In genomic region chr14:35932136-35932535, GRCh38 we compare ENCODE assay signal across 1 cellular context.
TF ChIP-seq lines count a peak whose summit lies in the region.

No MANE protein-coding gene starts in this region.

TF ChIP-seq in GM23338, 12 proteins besides CTCF, POLR2A, EP300 and RAD21:
- TF ChIP-seq, protein P1, sequence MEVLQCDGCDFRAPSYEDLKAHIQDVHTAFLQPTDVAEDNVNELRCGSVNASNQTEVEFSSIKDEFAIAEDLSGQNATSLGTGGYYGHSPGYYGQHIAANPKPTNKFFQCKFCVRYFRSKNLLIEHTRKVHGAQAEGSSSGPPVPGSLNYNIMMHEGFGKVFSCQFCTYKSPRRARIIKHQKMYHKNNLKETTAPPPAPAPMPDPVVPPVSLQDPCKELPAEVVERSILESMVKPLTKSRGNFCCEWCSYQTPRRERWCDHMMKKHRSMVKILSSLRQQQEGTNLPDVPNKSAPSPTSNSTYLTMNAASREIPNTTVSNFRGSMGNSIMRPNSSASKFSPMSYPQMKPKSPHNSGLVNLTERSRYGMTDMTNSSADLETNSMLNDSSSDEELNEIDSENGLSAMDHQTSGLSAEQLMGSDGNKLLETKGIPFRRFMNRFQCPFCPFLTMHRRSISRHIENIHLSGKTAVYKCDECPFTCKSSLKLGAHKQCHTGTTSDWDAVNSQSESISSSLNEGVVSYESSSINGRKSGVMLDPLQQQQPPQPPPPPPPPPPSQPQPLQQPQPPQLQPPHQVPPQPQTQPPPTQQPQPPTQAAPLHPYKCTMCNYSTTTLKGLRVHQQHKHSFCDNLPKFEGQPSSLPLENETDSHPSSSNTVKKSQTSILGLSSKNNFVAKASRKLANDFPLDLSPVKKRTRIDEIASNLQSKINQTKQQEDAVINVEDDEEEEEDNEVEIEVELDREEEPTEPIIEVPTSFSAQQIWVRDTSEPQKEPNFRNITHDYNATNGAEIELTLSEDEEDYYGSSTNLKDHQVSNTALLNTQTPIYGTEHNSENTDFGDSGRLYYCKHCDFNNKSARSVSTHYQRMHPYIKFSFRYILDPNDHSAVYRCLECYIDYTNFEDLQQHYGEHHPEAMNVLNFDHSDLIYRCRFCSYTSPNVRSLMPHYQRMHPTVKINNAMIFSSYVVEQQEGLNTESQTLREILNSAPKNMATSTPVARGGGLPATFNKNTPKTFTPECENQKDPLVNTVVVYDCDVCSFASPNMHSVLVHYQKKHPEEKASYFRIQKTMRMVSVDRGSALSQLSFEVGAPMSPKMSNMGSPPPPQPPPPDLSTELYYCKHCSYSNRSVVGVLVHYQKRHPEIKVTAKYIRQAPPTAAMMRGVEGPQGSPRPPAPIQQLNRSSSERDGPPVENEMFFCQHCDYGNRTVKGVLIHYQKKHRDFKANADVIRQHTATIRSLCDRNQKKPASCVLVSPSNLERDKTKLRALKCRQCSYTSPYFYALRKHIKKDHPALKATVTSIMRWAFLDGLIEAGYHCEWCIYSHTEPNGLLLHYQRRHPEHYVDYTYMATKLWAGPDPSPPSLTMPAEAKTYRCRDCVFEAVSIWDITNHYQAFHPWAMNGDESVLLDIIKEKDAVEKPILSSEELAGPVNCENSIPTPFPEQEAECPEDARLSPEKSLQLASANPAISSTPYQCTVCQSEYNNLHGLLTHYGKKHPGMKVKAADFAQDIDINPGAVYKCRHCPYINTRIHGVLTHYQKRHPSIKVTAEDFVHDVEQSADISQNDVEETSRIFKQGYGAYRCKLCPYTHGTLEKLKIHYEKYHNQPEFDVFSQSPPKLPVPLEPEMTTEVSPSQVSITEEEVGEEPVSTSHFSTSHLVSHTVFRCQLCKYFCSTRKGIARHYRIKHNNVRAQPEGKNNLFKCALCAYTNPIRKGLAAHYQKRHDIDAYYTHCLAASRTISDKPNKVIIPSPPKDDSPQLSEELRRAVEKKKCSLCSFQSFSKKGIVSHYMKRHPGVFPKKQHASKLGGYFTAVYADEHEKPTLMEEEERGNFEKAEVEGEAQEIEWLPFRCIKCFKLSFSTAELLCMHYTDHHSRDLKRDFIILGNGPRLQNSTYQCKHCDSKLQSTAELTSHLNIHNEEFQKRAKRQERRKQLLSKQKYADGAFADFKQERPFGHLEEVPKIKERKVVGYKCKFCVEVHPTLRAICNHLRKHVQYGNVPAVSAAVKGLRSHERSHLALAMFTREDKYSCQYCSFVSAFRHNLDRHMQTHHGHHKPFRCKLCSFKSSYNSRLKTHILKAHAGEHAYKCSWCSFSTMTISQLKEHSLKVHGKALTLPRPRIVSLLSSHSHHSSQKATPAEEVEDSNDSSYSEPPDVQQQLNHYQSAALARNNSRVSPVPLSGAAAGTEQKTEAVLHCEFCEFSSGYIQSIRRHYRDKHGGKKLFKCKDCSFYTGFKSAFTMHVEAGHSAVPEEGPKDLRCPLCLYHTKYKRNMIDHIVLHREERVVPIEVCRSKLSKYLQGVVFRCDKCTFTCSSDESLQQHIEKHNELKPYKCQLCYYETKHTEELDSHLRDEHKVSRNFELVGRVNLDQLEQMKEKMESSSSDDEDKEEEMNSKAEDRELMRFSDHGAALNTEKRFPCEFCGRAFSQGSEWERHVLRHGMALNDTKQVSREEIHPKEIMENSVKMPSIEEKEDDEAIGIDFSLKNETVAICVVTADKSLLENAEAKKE (CRISPR knock-in tag; IDR thresholded peaks at IDR 0.05): no peak
- no peak for TF ChIP-seq CREB1 (CRISPR knock-in tag; IDR thresholded peaks at IDR 0.05; ENCODE audit: low read depth)
- TF ChIP-seq ZNF114 (CRISPR knock-in tag; IDR thresholded peaks at IDR 0.05): no peak
- TF ChIP-seq ETS1 (IDR thresholded peaks at IDR 0.05): no peak
- no peak for TF ChIP-seq EZH2 (IDR thresholded peaks at IDR 0.05; ENCODE audit: low read depth, unreplicated experiment)
- TF ChIP-seq ZNF331 (CRISPR knock-in tag; IDR thresholded peaks at IDR 0.05; ENCODE audit: low read depth): no peak
- no peak for TF ChIP-seq EZH2phosphoT487 (IDR thresholded peaks at IDR 0.05; ENCODE audit: unreplicated experiment)
- TF ChIP-seq REST (IDR thresholded peaks at IDR 0.05; ENCODE audit: unreplicated experiment): no peak
